In genomic region chr13:48318014-48318713, GRCh38 we compare ENCODE assay signal across 2 cellular contexts.
TF ChIP-seq lines count a peak whose summit lies in the region.

No MANE protein-coding gene starts in this region.

TF ChIP-seq in HepG2, 621 proteins besides CTCF, POLR2A, EP300 and RAD21:
- no peak for TF ChIP-seq MXD3 (CRISPR knock-in tag; IDR thresholded peaks at IDR 0.05)
- no peak for TF ChIP-seq CEBPG (CRISPR knock-in tag; IDR thresholded peaks at IDR 0.05)
- TF ChIP-seq ZNF251 (CRISPR knock-in tag; IDR thresholded peaks at IDR 0.05) = no peak
- no peak for TF ChIP-seq ZNF557 (CRISPR knock-in tag; IDR thresholded peaks at IDR 0.05)
- TF ChIP-seq AGO2 (optimal IDR thresholded peaks at IDR 0.05; ENCODE audit: low read depth, low read length) = peak; percentile 52

TF ChIP-seq in SK-N-SH treated with all-trans-retinoic acid at 6 μM for 48 hours, 23 proteins besides CTCF, POLR2A, EP300 and RAD21 (continued from another document):
- no peak for TF ChIP-seq RARB (CRISPR knock-in tag; IDR thresholded peaks at IDR 0.05)
- no peak for TF ChIP-seq ISL1 (CRISPR knock-in tag; IDR thresholded peaks at IDR 0.05)
- TF ChIP-seq CSRNP3 (CRISPR knock-in tag; IDR thresholded peaks at IDR 0.05) = no peak
- no peak for TF ChIP-seq BACH2 (CRISPR knock-in tag; IDR thresholded peaks at IDR 0.05; ENCODE audit: borderline replicate concordance)
- TF ChIP-seq ZNF565 (CRISPR knock-in tag; conservative IDR thresholded peaks at IDR 0.05; ENCODE audit: low read depth) = no peak
TF ChIP-seq in SK-N-SH treated with all-trans-retinoic acid at 6 μM for 48 hours: peak in this region for 0.
